Comparison of ENCODE assay signal across 16 cellular contexts in the genomic region with DNA sequence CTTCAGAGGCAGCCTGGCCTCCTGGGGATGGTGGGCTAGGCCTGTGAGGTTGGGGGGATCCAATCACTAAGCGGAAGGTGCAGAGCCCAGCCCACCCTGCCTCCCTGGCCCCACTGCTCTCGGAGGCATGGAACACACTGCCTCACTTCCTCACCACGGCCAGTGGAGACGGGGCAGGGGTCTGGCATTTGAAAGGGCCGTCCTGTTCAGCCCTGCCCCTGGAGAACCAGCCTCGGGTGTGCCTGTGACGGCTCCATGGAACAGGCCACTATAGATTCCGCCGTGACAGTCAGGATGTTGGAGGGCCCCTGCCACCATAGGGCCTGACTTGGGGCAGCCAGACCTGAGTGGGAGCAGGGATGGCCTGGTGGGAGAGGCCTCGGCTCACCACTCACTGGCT.
"Had no signal": no experiment of that assay in that cellular context is flagged by ENCODE, and none has a peak within 500 bp of the region (broad histone marks: within the 10 kb centered on the region; RNA-seq: fewer than 3 reads in every experiment).

No MANE protein-coding gene starts in this region.

- H3K4me1 Mint-ChIP-seq: activated naive CD8-positive, alpha-beta T cell treated with anti-CD3 and anti-CD28 coated beads, Interleukin-2, amount 10 ng/mL, durations not matched to agents 7 days and 5 days; naive thymus-derived CD4-positive, alpha-beta T cell; stimulated activated effector memory CD8-positive, alpha-beta T cell treated with anti-CD3 and anti-CD28 coated beads, Interleukin-12 subunit alpha, Interleukin-12 subunit beta, amount 100 ng/mL, for 72 hours had no signal

- H3K27ac ChIP-seq: left ventricle myocardium inferior had no signal

- DNase-seq: activated CD4-positive, alpha-beta T cell treated with anti-CD3 and anti-CD28 coated beads, Interleukin-2, amount 50 U/mL, for 1 hour; activated naive CD4-positive, alpha-beta T cell; activated naive CD8-positive, alpha-beta T cell treated with anti-CD3 and anti-CD28 coated beads, Interleukin-2, amount 10 ng/mL, durations not matched to agents 7 days and 5 days; cortex of kidney; effector CD4-positive, alpha-beta T cell; foreskin fibroblast; glutamatergic neuron; left ventricle myocardium inferior; mucosa of descending colon; naive thymus-derived CD4-positive, alpha-beta T cell; stimulated activated CD4-positive, alpha-beta T cell treated with anti-CD3 and anti-CD28 coated beads, Interleukin-12 subunit alpha, Interleukin-12 subunit beta, amount 100 ng/mL, for 4 hours had no signal

- ATAC-seq: activated CD4-positive, CD25-positive, alpha-beta regulatory T cell treated with anti-CD3 and anti-CD28 coated beads, Interleukin-2, amount 50 U/mL, for 24 hours; mucosa of descending colon; stimulated activated effector memory CD8-positive, alpha-beta T cell treated with anti-CD3 and anti-CD28 coated beads, Interleukin-12 subunit alpha, Interleukin-12 subunit beta, amount 100 ng/mL, for 72 hours had no signal

- H3K9me3 Mint-ChIP-seq: activated naive CD8-positive, alpha-beta T cell treated with anti-CD3 and anti-CD28 coated beads, Interleukin-2, amount 10 ng/mL, durations not matched to agents 7 days and 5 days; activated T-helper 1 cell treated with anti-CD3 and anti-CD28 coated beads, Interleukin-12 subunit alpha, Interleukin-12 subunit beta, Interleukin-2, Interleukin-4 antibody, amounts not matched to agents 30 ng/mL and 10 ng/mL and 1 ng/mL, durations not matched to agents 14 hours and 24 hours and 36 hours; stimulated activated effector memory CD8-positive, alpha-beta T cell treated with anti-CD3 and anti-CD28 coated beads, Interleukin-12 subunit alpha, Interleukin-12 subunit beta, amount 100 ng/mL, for 72 hours had no signal

- H3K27ac Mint-ChIP-seq: activated naive CD8-positive, alpha-beta T cell treated with anti-CD3 and anti-CD28 coated beads, Interleukin-2, amount 10 ng/mL, durations not matched to agents 7 days and 5 days; activated T-helper 1 cell treated with anti-CD3 and anti-CD28 coated beads, Interleukin-12 subunit alpha, Interleukin-12 subunit beta, Interleukin-2, Interleukin-4 antibody, amounts not matched to agents 30 ng/mL and 10 ng/mL and 1 ng/mL, durations not matched to agents 14 hours and 24 hours and 36 hours; naive thymus-derived CD4-positive, alpha-beta T cell; stimulated activated effector memory CD8-positive, alpha-beta T cell treated with anti-CD3 and anti-CD28 coated beads, Interleukin-12 subunit alpha, Interleukin-12 subunit beta, amount 100 ng/mL, for 72 hours had no signal

- H3K9me3 ChIP-seq: mucosa of descending colon had no signal

- H3K27me3 Mint-ChIP-seq: activated naive CD8-positive, alpha-beta T cell treated with anti-CD3 and anti-CD28 coated beads, Interleukin-2, amount 10 ng/mL, durations not matched to agents 7 days and 5 days had no signal

- H3K36me3 ChIP-seq: left ventricle myocardium inferior had no signal

- H3K4me3 ChIP-seq: left ventricle myocardium inferior, mucosa of descending colon had no signal

- H3K4me3 Mint-ChIP-seq: activated naive CD8-positive, alpha-beta T cell treated with anti-CD3 and anti-CD28 coated beads, Interleukin-2, amount 10 ng/mL, durations not matched to agents 7 days and 5 days; activated T-helper 1 cell treated with anti-CD3 and anti-CD28 coated beads, Interleukin-12 subunit alpha, Interleukin-12 subunit beta, Interleukin-2, Interleukin-4 antibody, amounts not matched to agents 30 ng/mL and 10 ng/mL and 1 ng/mL, durations not matched to agents 14 hours and 24 hours and 36 hours; naive thymus-derived CD4-positive, alpha-beta T cell; stimulated activated effector memory CD8-positive, alpha-beta T cell treated with anti-CD3 and anti-CD28 coated beads, Interleukin-12 subunit alpha, Interleukin-12 subunit beta, amount 100 ng/mL, for 72 hours had no signal

- H3K4me1 ChIP-seq: left ventricle myocardium inferior had no signal

- FAIRE-seq: endothelial cell of umbilical vein, keratinocyte had no signal

- H3K36me3 Mint-ChIP-seq: activated naive CD8-positive, alpha-beta T cell treated with anti-CD3 and anti-CD28 coated beads, Interleukin-2, amount 10 ng/mL, durations not matched to agents 7 days and 5 days; naive thymus-derived CD4-positive, alpha-beta T cell; stimulated activated effector memory CD8-positive, alpha-beta T cell treated with anti-CD3 and anti-CD28 coated beads, Interleukin-12 subunit alpha, Interleukin-12 subunit beta, amount 100 ng/mL, for 72 hours had no signal
